8 cellular contexts compared by ENCODE assay signal in genomic region chr10:58266826-58267712, GRCh38. TPM values are rescaled to one million over a fixed set of nuclear protein-coding genes. Genes with fewer than 3 reads are reported as not detected.
A peak's percentile ranks its signal among the peaks of the same experiment; 100 is the strongest.
DNase-seq lines count a peak whose midpoint lies in the region; ATAC-seq and TF ChIP-seq lines count a peak whose summit lies in the region.

No MANE protein-coding gene starts in this region.

- no peak for ATAC-seq in CD8-positive, alpha-beta T cell
- ATAC-seq in GM21515 (IDR thresholded peaks at IDR 0.05; ENCODE audit: unreplicated experiment): peak; percentile 2

- H3K9me3 Mint-ChIP-seq in CD8-positive, alpha-beta T cell: no peaks in the 10 kb centered on the region

- H3K4me1 Mint-ChIP-seq in CD8-positive, alpha-beta T cell (ENCODE audit: low read depth): peaks cover 66% of the 10 kb centered on the region

- H3K27me3 ChIP-seq in CD8-positive, alpha-beta T cell (ENCODE audit: insufficient read depth, low read length): no peaks in the 10 kb centered on the region
- H3K27me3 ChIP-seq in colonic mucosa: no peaks in the 10 kb centered on the region

- H3K4me1 ChIP-seq in CD8-positive, alpha-beta T cell (ENCODE audit: insufficient read depth, low read length): peaks cover 30% of the 10 kb centered on the region
- H3K4me1 ChIP-seq in colonic mucosa: peaks cover 5% of the 10 kb centered on the region

- no peaks in the 10 kb centered on the region for H3K36me3 ChIP-seq in CD8-positive, alpha-beta T cell (ENCODE audit: insufficient read depth, low read length)
- H3K36me3 ChIP-seq in colonic mucosa: no peaks in the 10 kb centered on the region

- peak overlapping the region; percentile 97 for H3K4me3 Mint-ChIP-seq in CD8-positive, alpha-beta T cell

- H3K27me3 Mint-ChIP-seq in CD8-positive, alpha-beta T cell (ENCODE audit: low read depth): no peaks in the 10 kb centered on the region

- peak in 6 of 7 experiments; percentile 10 to 65 (median 38) for DNase-seq in CD8-positive, alpha-beta T cell
- DNase-seq in LHCN-M2 (ENCODE audit: low read depth): peak; percentile 35
- peak; percentile 79 for DNase-seq in colonic mucosa
- DNase-seq in kidney glomerular epithelial cell (lab: John Stamatoyannopoulos, UW): peak; percentile 40
- peak; percentile 8 to 12 for DNase-seq in stimulated activated CD4-positive, alpha-beta T cell treated with anti-CD3 and anti-CD28 coated beads, Interleukin-15, amount 100 ng/mL, for 1 hour (ENCODE audit: low read depth in 1 of 2, low spot score in 1 of 2)
- no peak for DNase-seq in cortex of kidney (lab: John Stamatoyannopoulos, UW)

- CTCF ChIA-PET in CD8-positive, alpha-beta T cell (lab: Charles Lee): interaction anchor here (2.1 kb wide), 1 partner anchor 118 kb away, joined by 9 read pairs; the partner anchor contains the start of gene TFAM

- peak overlapping the region; percentile 74 to 98 for H3K9ac ChIP-seq in colonic mucosa (ENCODE audit: low read depth in 2 of 2, low read length in 2 of 2)

- intact Hi-C loops in CD8-positive, alpha-beta T cell (cut with DNase I, micrococcal nuclease): loop anchor here (1.0 to 10.0 kb wide), 3 partner anchors 52 to 1905 kb away; partner anchors contain the start of genes TFAM (in 1 of the 2) and ZWINT (in 1 of the 2)
- intact Hi-C loops in colonic mucosa (cut with DNase I): no loop called here

- H3K27ac Mint-ChIP-seq in CD8-positive, alpha-beta T cell: peak overlapping the region; percentile 96

- peaks cover 15% of the 10 kb centered on the region for H3K36me3 Mint-ChIP-seq in CD8-positive, alpha-beta T cell

- H3K4me3 ChIP-seq in CD8-positive, alpha-beta T cell (ENCODE audit: low read depth, low read length): peak overlapping the region; percentile 84
- H3K4me3 ChIP-seq in WI38 (ENCODE audit: low read depth, low read length) (peak overlapping the region; percentile 82), colonic mucosa (peak overlapping the region; percentile 72)

- peak overlapping the region; percentile 86 for H3K27ac ChIP-seq in CD8-positive, alpha-beta T cell (ENCODE audit: low read depth, low read length)
- H3K27ac ChIP-seq in colonic mucosa: peak overlapping the region; percentile 84

- H3K9me3 ChIP-seq in CD8-positive, alpha-beta T cell (ENCODE audit: low read length): no peaks in the 10 kb centered on the region
- H3K9me3 ChIP-seq in colonic mucosa: no peaks in the 10 kb centered on the region

- no peak for TF ChIP-seq CTCF in CD8-positive, alpha-beta T cell (IDR thresholded peaks at IDR 0.05)
- TF ChIP-seq CTCF in WI38 (IDR thresholded peaks at IDR 0.05; ENCODE audit: low read depth, low read length): no peak
- no peak for TF ChIP-seq CTCF in colonic mucosa (IDR thresholded peaks at IDR 0.05)

- POLR2A ChIA-PET in CD8-positive, alpha-beta T cell (lab: Charles Lee): interaction anchor here (0.6 to 2.3 kb wide), 4 partner anchors 23 to 117 kb away, joined by 3 to 13 read pairs (median 4); partner anchors contain the start of gene TFAM

RNA-seq across cellular contexts. Expression of gene IPMK, which starts 0.6 kb away (rescaled TPM):
- total RNA-seq in CD8-positive, alpha-beta T cell: 1 to 10 TPM; 1.7 to 2.0 TPM
- 6.8 and 7.6 TPM in 2 replicates for total RNA-seq in LHCN-M2 (2014; rRNA removed)
- 1.1 TPM for polyA plus RNA-seq in LHCN-M2 (2012)
- total RNA-seq in colonic mucosa: 10 to 100 TPM; 10.4 to 34.6 TPM

RNA-seq across cellular contexts. Expression of gene CISD1, which starts 1.9 kb away (rescaled TPM):
- 1 to 10 TPM; 2.8 to 3.2 TPM for total RNA-seq in CD8-positive, alpha-beta T cell
- total RNA-seq in LHCN-M2 (2014; rRNA removed): 17.8 and 21.6 TPM in 2 replicates
- 23.9 TPM for polyA plus RNA-seq in LHCN-M2 (2012)
- total RNA-seq in colonic mucosa: 10 to 100 TPM; 52.5 to 57.9 TPM
